7 cellular contexts compared by ENCODE assay signal in genomic region chr4:90127223-90127705, GRCh38. TPM values are rescaled to one million over a fixed set of nuclear protein-coding genes. Genes with fewer than 3 reads are reported as not detected.
DNase-seq lines count a peak whose midpoint lies in the region; ATAC-seq lines count a peak whose summit lies in the region.

Gene CCSER1, plus strand, starts transcription at chr4:90127394.

- no peak within 1 kb of the TSS for H3K27ac Mint-ChIP-seq in activated CD4-positive, alpha-beta T cell treated with anti-CD3 and anti-CD28 coated beads, Interleukin-2, amount 10 ng/mL, durations not matched to agents 24 days and 14 days
- H3K27ac Mint-ChIP-seq in effector memory CD8-positive, alpha-beta T cell: peak within 1 kb of the TSS; percentile 28 to 67
- peak within 1 kb of the TSS; percentile 36 for H3K27ac Mint-ChIP-seq in stimulated activated effector memory CD8-positive, alpha-beta T cell treated with anti-CD3 and anti-CD28 coated beads, Interleukin-12 subunit alpha, Interleukin-12 subunit beta, amount 100 ng/mL, for 72 hours

- H3K36me3 Mint-ChIP-seq in activated CD4-positive, alpha-beta T cell treated with anti-CD3 and anti-CD28 coated beads, Interleukin-2, amount 10 ng/mL, durations not matched to agents 24 days and 14 days (ENCODE audit: low read depth): peaks cover 2% of the 10 kb centered on the region
- no peaks in the 10 kb centered on the region for H3K36me3 Mint-ChIP-seq in effector memory CD8-positive, alpha-beta T cell (ENCODE audit: insufficient read depth)
- H3K36me3 Mint-ChIP-seq in stimulated activated effector memory CD8-positive, alpha-beta T cell treated with anti-CD3 and anti-CD28 coated beads, Interleukin-12 subunit alpha, Interleukin-12 subunit beta, amount 100 ng/mL, for 72 hours: no peaks in the 10 kb centered on the region

- peak within 1 kb of the TSS; percentile 88 for H3K4me3 Mint-ChIP-seq in activated CD4-positive, alpha-beta T cell treated with anti-CD3 and anti-CD28 coated beads, Interleukin-2, amount 10 ng/mL, durations not matched to agents 24 days and 14 days
- peak within 1 kb of the TSS; percentile 58 to 72 for H3K4me3 Mint-ChIP-seq in effector memory CD8-positive, alpha-beta T cell
- H3K4me3 Mint-ChIP-seq in stimulated activated effector memory CD8-positive, alpha-beta T cell treated with anti-CD3 and anti-CD28 coated beads, Interleukin-12 subunit alpha, Interleukin-12 subunit beta, amount 100 ng/mL, for 72 hours: peak within 1 kb of the TSS; percentile 61

- H3K9me3 Mint-ChIP-seq in activated CD4-positive, alpha-beta T cell treated with anti-CD3 and anti-CD28 coated beads, Interleukin-2, amount 10 ng/mL, durations not matched to agents 24 days and 14 days: no peaks in the 10 kb centered on the region
- peaks cover 0 to 2% of the 10 kb centered on the region in 2 donors for H3K9me3 Mint-ChIP-seq in effector memory CD8-positive, alpha-beta T cell
- H3K9me3 Mint-ChIP-seq in stimulated activated effector memory CD8-positive, alpha-beta T cell treated with anti-CD3 and anti-CD28 coated beads, Interleukin-12 subunit alpha, Interleukin-12 subunit beta, amount 100 ng/mL, for 72 hours: no peaks in the 10 kb centered on the region

- DNase-seq in NCI-H2081 treated with DMSO at 0.1 percent for 48 hours (lab: John Stamatoyannopoulos, UW) (peak; percentile 21), lung microvascular endothelial cell (ENCODE audit: low read depth in 2 of 2) (peak; percentile 36 to 41)
- peak; percentile 62 for DNase-seq in activated CD4-positive, alpha-beta T cell treated with anti-CD3 and anti-CD28 coated beads, Interleukin-2, amount 10 ng/mL, durations not matched to agents 24 days and 14 days
- DNase-seq in effector memory CD8-positive, alpha-beta T cell: peak in 1 of 3 experiments; percentile 8
- no peak for DNase-seq in stimulated activated effector memory CD8-positive, alpha-beta T cell treated with anti-CD3 and anti-CD28 coated beads, Interleukin-12 subunit alpha, Interleukin-12 subunit beta, amount 100 ng/mL, for 72 hours (ENCODE audit: low spot score in 2 of 2)

- H3K4me1 Mint-ChIP-seq in activated CD4-positive, alpha-beta T cell treated with anti-CD3 and anti-CD28 coated beads, Interleukin-2, amount 10 ng/mL, durations not matched to agents 24 days and 14 days: peaks cover 9% of the 10 kb centered on the region
- peaks cover 10 to 13% of the 10 kb centered on the region in 2 donors for H3K4me1 Mint-ChIP-seq in effector memory CD8-positive, alpha-beta T cell (ENCODE audit: low read depth in 2 of 2)
- H3K4me1 Mint-ChIP-seq in stimulated activated effector memory CD8-positive, alpha-beta T cell treated with anti-CD3 and anti-CD28 coated beads, Interleukin-12 subunit alpha, Interleukin-12 subunit beta, amount 100 ng/mL, for 72 hours: peaks cover 12% of the 10 kb centered on the region

- H3K27me3 Mint-ChIP-seq in activated CD4-positive, alpha-beta T cell treated with anti-CD3 and anti-CD28 coated beads, Interleukin-2, amount 10 ng/mL, durations not matched to agents 24 days and 14 days: peaks cover 47% of the 10 kb centered on the region
- peaks cover 23 to 37% of the 10 kb centered on the region in 2 donors for H3K27me3 Mint-ChIP-seq in effector memory CD8-positive, alpha-beta T cell

- intact Hi-C loops in activated CD4-positive, alpha-beta T cell treated with anti-CD3 and anti-CD28 coated beads, Interleukin-2, amount 10 ng/mL, durations not matched to agents 24 days and 14 days (cut with micrococcal nuclease): no loop called here

- ATAC-seq in GM18511 (IDR thresholded peaks at IDR 0.05; ENCODE audit: unreplicated experiment) (peak; percentile 69), HG02840 (IDR thresholded peaks at IDR 0.05; ENCODE audit: low FRiP score, unreplicated experiment) (peak; percentile 81)
- peak; percentile 64 for ATAC-seq in effector memory CD8-positive, alpha-beta T cell (replicated peaks)
- ATAC-seq in stimulated activated effector memory CD8-positive, alpha-beta T cell treated with anti-CD3 and anti-CD28 coated beads, Interleukin-12 subunit alpha, Interleukin-12 subunit beta, amount 100 ng/mL, for 72 hours: peak; percentile 76

RNA-seq across cellular contexts. Expression of gene CCSER1, which starts in this region (rescaled TPM):
- not detected in 2 replicates for total RNA-seq in activated CD4-positive, alpha-beta T cell treated with anti-CD3 and anti-CD28 coated beads, Interleukin-2, amount 10 ng/mL, durations not matched to agents 24 days and 14 days
- under 0.01 and 0.20 TPM in 2 replicates for total RNA-seq in lung microvascular endothelial cell

Comparison
In these comparisons a context has a peak if more than half of its experiments do, and no peak if none do; other contexts are left out.
1. Peak in DNase-seq in activated CD4-positive, alpha-beta T cell treated with anti-CD3 and anti-CD28 coated beads, Interleukin-2, amount 10 ng/mL, durations not matched to agents 24 days and 14 days; RNA of the gene not detected or under 1 TPM.
2. Peak in DNase-seq in lung microvascular endothelial cell; RNA of the gene not detected or under 1 TPM.